In genomic region chr14:81550001-81550642, GRCh38 we compare ENCODE assay signal across 14 cellular contexts. TPM values are rescaled to one million over a fixed set of nuclear protein-coding genes. Genes with fewer than 3 reads are reported as not detected.
DNase-seq lines count a peak whose midpoint lies in the region; ATAC-seq and TF ChIP-seq lines count a peak whose summit lies in the region.
"Had no signal": no experiment of that assay in that cellular context is flagged by ENCODE, and none has a peak within 500 bp of the region (broad histone marks: within the 10 kb centered on the region; RNA-seq: fewer than 3 reads in every experiment).

No MANE protein-coding gene starts in this region.

- whole genome bisulfite sequencing in lower leg skin, 2 donors, result 54 to 57% methylated on average over 4 of the region's 4 CpGs

- no peak overlapping the region for H3K27ac Mint-ChIP-seq in activated naive CD8-positive, alpha-beta T cell treated with anti-CD3 and anti-CD28 coated beads, Interleukin-2, amount 50 U/mL, for 24 hours
- H3K27ac Mint-ChIP-seq in activated naive CD8-positive, alpha-beta T cell treated with anti-CD3 and anti-CD28 coated beads for 36 hours, result no peak overlapping the region
- no peak overlapping the region for H3K27ac Mint-ChIP-seq in stimulated activated naive CD8-positive, alpha-beta T cell treated with anti-CD3 and anti-CD28 coated beads, Interleukin-15, amount 100 ng/mL, for 72 hours
- H3K27ac Mint-ChIP-seq: dendritic cell treated with granulocyte-macrophage colony-stimulating factor and Interleukin-4, amounts not matched to agents 40 ng/mL and 50 ng/mL, for 4 days; memory B cell had no signal

- DNase-seq in activated naive CD8-positive, alpha-beta T cell treated with anti-CD3 and anti-CD28 coated beads, Interleukin-2, amount 50 U/mL, for 24 hours, result no peak
- no peak for DNase-seq in activated naive CD8-positive, alpha-beta T cell treated with anti-CD3 and anti-CD28 coated beads for 36 hours
- no peak for DNase-seq in stimulated activated naive CD8-positive, alpha-beta T cell treated with anti-CD3 and anti-CD28 coated beads, Interleukin-15, amount 100 ng/mL, for 72 hours
- DNase-seq in HuH-7.5 (ENCODE audit: low spot score), result no peak
- no peak for DNase-seq in mucosa of gallbladder (ENCODE audit: low spot score)
- DNase-seq in lower leg skin (ENCODE audit: low spot score in 2 of 2), result no peak
- DNase-seq: activated gamma-delta T cell, NCI-H1092 treated with DMSO at 0.1 percent for 48 hours, sigmoid colon, T-helper 9 cell had no signal

- H3K27me3 Mint-ChIP-seq in activated naive CD8-positive, alpha-beta T cell treated with anti-CD3 and anti-CD28 coated beads, Interleukin-2, amount 50 U/mL, for 24 hours, result peaks cover 9% of the 10 kb centered on the region
- peaks cover 11% of the 10 kb centered on the region for H3K27me3 Mint-ChIP-seq in activated naive CD8-positive, alpha-beta T cell treated with anti-CD3 and anti-CD28 coated beads for 36 hours
- peaks cover 19% of the 10 kb centered on the region for H3K27me3 Mint-ChIP-seq in stimulated activated naive CD8-positive, alpha-beta T cell treated with anti-CD3 and anti-CD28 coated beads, Interleukin-15, amount 100 ng/mL, for 72 hours
- H3K27me3 Mint-ChIP-seq: memory B cell had no signal

- TF ChIP-seq POLR2A in lower leg skin (IDR thresholded peaks at IDR 0.05), result no peak

- H3K9me3 Mint-ChIP-seq in activated naive CD8-positive, alpha-beta T cell treated with anti-CD3 and anti-CD28 coated beads, Interleukin-2, amount 50 U/mL, for 24 hours, result peaks cover 1% of the 10 kb centered on the region
- H3K9me3 Mint-ChIP-seq in activated naive CD8-positive, alpha-beta T cell treated with anti-CD3 and anti-CD28 coated beads for 36 hours, result peaks cover 1% of the 10 kb centered on the region
- no peaks in the 10 kb centered on the region for H3K9me3 Mint-ChIP-seq in stimulated activated naive CD8-positive, alpha-beta T cell treated with anti-CD3 and anti-CD28 coated beads, Interleukin-15, amount 100 ng/mL, for 72 hours
- H3K9me3 Mint-ChIP-seq: dendritic cell treated with granulocyte-macrophage colony-stimulating factor and Interleukin-4, amounts not matched to agents 40 ng/mL and 50 ng/mL, for 4 days; memory B cell had no signal

- H3K4me1 Mint-ChIP-seq in activated naive CD8-positive, alpha-beta T cell treated with anti-CD3 and anti-CD28 coated beads, Interleukin-2, amount 50 U/mL, for 24 hours, result peaks cover 11% of the 10 kb centered on the region
- peaks cover 8% of the 10 kb centered on the region for H3K4me1 Mint-ChIP-seq in activated naive CD8-positive, alpha-beta T cell treated with anti-CD3 and anti-CD28 coated beads for 36 hours
- H3K4me1 Mint-ChIP-seq in stimulated activated naive CD8-positive, alpha-beta T cell treated with anti-CD3 and anti-CD28 coated beads, Interleukin-15, amount 100 ng/mL, for 72 hours, result peaks cover 5% of the 10 kb centered on the region

- H3K4me3 Mint-ChIP-seq in activated naive CD8-positive, alpha-beta T cell treated with anti-CD3 and anti-CD28 coated beads, Interleukin-2, amount 50 U/mL, for 24 hours, result no peak overlapping the region
- no peak overlapping the region for H3K4me3 Mint-ChIP-seq in activated naive CD8-positive, alpha-beta T cell treated with anti-CD3 and anti-CD28 coated beads for 36 hours
- H3K4me3 Mint-ChIP-seq in stimulated activated naive CD8-positive, alpha-beta T cell treated with anti-CD3 and anti-CD28 coated beads, Interleukin-15, amount 100 ng/mL, for 72 hours, result peak overlapping the region in 1 of 2 donors; percentile 3
- H3K4me3 Mint-ChIP-seq: dendritic cell treated with granulocyte-macrophage colony-stimulating factor and Interleukin-4, amounts not matched to agents 40 ng/mL and 50 ng/mL, for 4 days; memory B cell had no signal

- H3K36me3 Mint-ChIP-seq in activated naive CD8-positive, alpha-beta T cell treated with anti-CD3 and anti-CD28 coated beads, Interleukin-2, amount 50 U/mL, for 24 hours (ENCODE audit: low read depth), result peaks cover 3% of the 10 kb centered on the region
- H3K36me3 Mint-ChIP-seq in activated naive CD8-positive, alpha-beta T cell treated with anti-CD3 and anti-CD28 coated beads for 36 hours, result peaks cover 2% of the 10 kb centered on the region
- H3K36me3 Mint-ChIP-seq: memory B cell had no signal

- intact Hi-C loops in lower leg skin (cut with DNase I; ENCODE audit: low total_unique reads), result no loop called here

- peak; percentile 40 for ATAC-seq in activated naive CD8-positive, alpha-beta T cell treated with anti-CD3 and anti-CD28 coated beads, Interleukin-2, amount 50 U/mL, for 24 hours
- peak; percentile 93 for ATAC-seq in GM21717 (IDR thresholded peaks at IDR 0.05; ENCODE audit: unreplicated experiment)
- peak; percentile 87 for ATAC-seq in HG03139 (IDR thresholded peaks at IDR 0.05; ENCODE audit: unreplicated experiment)
- peak; percentile 89 for ATAC-seq in stimulated activated naive CD8-positive, alpha-beta T cell treated with anti-CD3 and anti-CD28 coated beads, Interleukin-15, amount 100 ng/mL, for 72 hours

- H3K4me3 ChIP-seq in lower leg skin (ENCODE audit: low read depth, poor library complexity, severe bottlenecking), result no peak overlapping the region
- H3K4me3 ChIP-seq: sigmoid colon had no signal

- TF ChIP-seq CTCF in lower leg skin (IDR thresholded peaks at IDR 0.05), result no peak

RNA-seq across cellular contexts. Expression of gene SEL1L, which starts 16.5 kb away (rescaled TPM):
- 10 to 100 TPM; 56.0 to 58.7 TPM for total RNA-seq in activated naive CD8-positive, alpha-beta T cell treated with anti-CD3 and anti-CD28 coated beads for 36 hours
- 111 TPM for total RNA-seq in mucosa of gallbladder
- 10 to 100 TPM; 30.4 to 41.9 (median 34.0) TPM for total RNA-seq in lower leg skin

Comparison
In these comparisons a context has a peak if more than half of its experiments do, and no peak if none do; other contexts are left out.
1. ATAC-seq: peak in every context shown above with its lines; median percentile 93 in GM21717; 89 in stimulated activated naive CD8-positive, alpha-beta T cell treated with anti-CD3 and anti-CD28 coated beads, Interleukin-15, amount 100 ng/mL, for 72 hours; 87 in HG03139; 40 in activated naive CD8-positive, alpha-beta T cell treated with anti-CD3 and anti-CD28 coated beads, Interleukin-2, amount 50 U/mL, for 24 hours.